1 cellular context compared by ENCODE assay signal in genomic region chr3:38725726-38726410, GRCh38.
TF ChIP-seq lines count a peak whose summit lies in the region.

No MANE protein-coding gene starts in this region.

TF ChIP-seq in K562, 482 proteins besides CTCF, POLR2A, EP300 and RAD21 (continued from another document and continues in another):
- TF ChIP-seq ARID4B (CRISPR knock-in tag; IDR thresholded peaks at IDR 0.05) (peak; percentile 20; the same call in 1 of the 2 replicates), CREM (IDR thresholded peaks at IDR 0.05; ENCODE audit: low read depth) (peak; percentile 81), PKNOX1 (IDR thresholded peaks at IDR 0.05) (peak; percentile 95), KDM1A (IDR thresholded peaks at IDR 0.05) (peak in 1 of 2 experiments; percentile 55; a peak in 1 of 4 replicates), ZBTB7A (IDR thresholded peaks at IDR 0.05; ENCODE audit: borderline replicate concordance, control insufficient read depth, low read depth, low read length) (0 out of 2 replicates have a peak, but pooled peaks have one; percentile 23), MYNN (IDR thresholded peaks at IDR 0.05) (peak; percentile 81), MYNN (CRISPR knock-in tag; IDR thresholded peaks at IDR 0.05) (no peak), EGR1 (conservative IDR thresholded peaks at IDR 0.05) (no peak), JUND (IDR thresholded peaks at IDR 0.05; ENCODE audit: borderline replicate concordance, low read depth, low read length) (no peak; the same call in 1 of the 2 replicates), JUND (tag; IDR thresholded peaks at IDR 0.05; ENCODE audit: borderline replicate concordance, low read depth, low read length) (peak; percentile 24; the same call in 1 of the 3 replicates), WHSC1 (IDR thresholded peaks at IDR 0.05; ENCODE audit: low read length) (no peak), CTBP1 (IDR thresholded peaks at IDR 0.05; ENCODE audit: borderline replicate concordance) (peak; percentile 75; the same call in 1 of the 2 replicates), LEF1 (IDR thresholded peaks at IDR 0.05) (peak; percentile 53; the same call in 1 of the 2 replicates), PHF21A (IDR thresholded peaks at IDR 0.05; ENCODE audit: borderline replicate concordance, low read depth) (no peak), NR2C2 (CRISPR knock-in tag; IDR thresholded peaks at IDR 0.05) (no peak), NR2C2 (tag; IDR thresholded peaks at IDR 0.05) (0 out of 2 replicates have a peak, but pooled peaks have one; percentile 14), ZSCAN29 (IDR thresholded peaks at IDR 0.05) (no peak), DPF2 (IDR thresholded peaks at IDR 0.05) (peak; percentile 73), TFAP4 (CRISPR knock-in tag; IDR thresholded peaks at IDR 0.05; ENCODE audit: borderline replicate concordance) (peak; percentile 85), KDM4B (IDR thresholded peaks at IDR 0.05; ENCODE audit: borderline replicate concordance in 2 of 2, low read depth in 1 of 2) (no peak), VEZF1 (CRISPR knock-in tag; IDR thresholded peaks at IDR 0.05) (0 out of 2 replicates have a peak, but pooled peaks have one; percentile 32), ZNF57 (CRISPR knock-in tag; IDR thresholded peaks at IDR 0.05) (no peak), FOXP4 (CRISPR knock-in tag; IDR thresholded peaks at IDR 0.05; ENCODE audit: borderline replicate concordance) (no peak), ARID1B (IDR thresholded peaks at IDR 0.05) (peak; percentile 86), POLR2AphosphoS5 (IDR thresholded peaks at IDR 0.05; ENCODE audit: control insufficient read depth, insufficient read depth, low read depth, low read length) (peak; percentile 93), ZNF41 (CRISPR knock-in tag; conservative IDR thresholded peaks at IDR 0.05) (peak; percentile 95), ZNF3 (CRISPR knock-in tag; IDR thresholded peaks at IDR 0.05) (no peak), STAT5A (IDR thresholded peaks at IDR 0.05; ENCODE audit: borderline replicate concordance, low read length) (peak; percentile 73), BHLHE40 (IDR thresholded peaks at IDR 0.05; ENCODE audit: low read length) (peak; percentile 39; the same call in 1 of the 2 replicates), ZNF274 (IDR thresholded peaks at IDR 0.05; ENCODE audit: borderline replicate concordance, low read depth, low read length) (peak; percentile 66; the same call in 1 of the 2 replicates), TAF9B (IDR thresholded peaks at IDR 0.05; ENCODE audit: partially characterized antibody) (peak; percentile 91), CCNT2 (IDR thresholded peaks at IDR 0.05; ENCODE audit: borderline replicate concordance, extremely low read depth, insufficient read length, low read depth, low read length) (peak; percentile 41), ZNF318 (IDR thresholded peaks at IDR 0.05; ENCODE audit: borderline replicate concordance in 1 of 2, low read depth in 1 of 2) (peak in 1 of 2 experiments; percentile 82; a peak in 2 of 4 replicates), TBL1XR1 (IDR thresholded peaks at IDR 0.05; ENCODE audit: low read length in 2 of 2) (peak; percentile 65; a peak in 2 of 4 replicates), CBFA2T2 (conservative IDR thresholded peaks at IDR 0.05) (peak; percentile 96), HCFC1 (IDR thresholded peaks at IDR 0.05; ENCODE audit: low read depth, low read length) (no peak), ZNF644 (tag; IDR thresholded peaks at IDR 0.05; ENCODE audit: low read depth) (peak; percentile 54; the same call in 1 of the 2 replicates), MBD2 (IDR thresholded peaks at IDR 0.05; ENCODE audit: borderline replicate concordance, low read depth) (peak; percentile 57; the same call in 1 of the 2 replicates), ZNF699 (CRISPR knock-in tag; IDR thresholded peaks at IDR 0.05; ENCODE audit: insufficient replicate concordance) (no peak), FOXK2 (conservative IDR thresholded peaks at IDR 0.05 in 1 of 2, IDR thresholded peaks at IDR 0.05 in 1 of 2; ENCODE audit: low read depth in 2 of 2) (peak in 1 of 2 experiments; percentile 25; a peak in 2 of 4 replicates), ZNF280A (IDR thresholded peaks at IDR 0.05; ENCODE audit: low read depth, partially characterized antibody) (no peak), FOXM1 (IDR thresholded peaks at IDR 0.05; ENCODE audit: low read depth) (peak; percentile 42; the same call in 1 of the 2 replicates), FOXM1 (CRISPR knock-in tag; IDR thresholded peaks at IDR 0.05; ENCODE audit: low read depth) (no peak), TEAD4 (IDR thresholded peaks at IDR 0.05; ENCODE audit: low read length) (peak; percentile 96), TEAD4 (CRISPR knock-in tag; IDR thresholded peaks at IDR 0.05; ENCODE audit: borderline replicate concordance) (no peak)
